33 cellular contexts compared by ENCODE assay signal in genomic region chr14:50832935-50833607, GRCh38. TPM values are rescaled to one million over a fixed set of nuclear protein-coding genes. Genes with fewer than 3 reads are reported as not detected.
DNase-seq lines count a peak whose midpoint lies in the region; ATAC-seq, FAIRE-seq and TF ChIP-seq lines count a peak whose summit lies in the region.
"Had no signal": no experiment of that assay in that cellular context is flagged by ENCODE, and none has a peak within 500 bp of the region (broad histone marks: within the 10 kb centered on the region; RNA-seq: fewer than 3 reads in every experiment).

No MANE protein-coding gene starts in this region.

- no peak overlapping the region for H2AFZ ChIP-seq in HepG2 (ENCODE audit: low read length)
- H2AFZ ChIP-seq: parathyroid adenoma had no signal

- TF ChIP-seq CTCF in HepG2 (CRISPR knock-in tag; IDR thresholded peaks at IDR 0.05): no peak
- no peak for TF ChIP-seq CTCF in right lobe of liver (IDR thresholded peaks at IDR 0.05)
- TF ChIP-seq CTCF in heart left ventricle (IDR thresholded peaks at IDR 0.05): no peak

- no peak for TF ChIP-seq RAD21 in HepG2 (CRISPR knock-in tag; IDR thresholded peaks at IDR 0.05)

- TF ChIP-seq EP300 in HepG2 (IDR thresholded peaks at IDR 0.05; ENCODE audit: low read depth in 2 of 2, low read length in 2 of 2): no peak
- TF ChIP-seq EP300 in HepG2 (CRISPR knock-in tag; IDR thresholded peaks at IDR 0.05; ENCODE audit: borderline replicate concordance): no peak

- H3K4me3 ChIP-seq in HepG2 (replicated peaks in 1 of 3; ENCODE audit: insufficient read depth in 1 of 3, low read depth in 2 of 3, low read length in 3 of 3) (no peak overlapping the region), right lobe of liver (no peak overlapping the region), heart left ventricle (no peak overlapping the region)
- H3K4me3 ChIP-seq: ascending aorta, HAP-1 had no signal

- no peak for FAIRE-seq in HepG2 (lab: Jason Lieb, UNC)
- FAIRE-seq: A204.1, GM12892 had no signal

- H3K27me3 ChIP-seq in HepG2 (ENCODE audit: control insufficient read depth in 1 of 2, insufficient read depth in 2 of 2, low read length in 2 of 2): peaks cover 0 to 17% of the 10 kb centered on the region in 2 experiments; a peak in 1 of 5 replicates
- H3K27me3 ChIP-seq in right lobe of liver: no peaks in the 10 kb centered on the region
- H3K27me3 ChIP-seq in heart left ventricle: no peaks in the 10 kb centered on the region
- H3K27me3 ChIP-seq: ascending aorta, foreskin keratinocyte had no signal

- DNase-seq in HepG2 (ENCODE audit: low spot score): peak; percentile 31
- DNase-seq in right lobe of liver: no peak
- no peak for DNase-seq in central memory CD8-positive, alpha-beta T cell (ENCODE audit: low spot score in 2 of 2)
- no peak for DNase-seq in naive thymus-derived CD8-positive, alpha-beta T cell
- DNase-seq in activated CD4-positive, alpha-beta T cell treated with anti-CD3 and anti-CD28 coated beads for 4 hours: no peak
- no peak for DNase-seq in heart left ventricle
- no peak for DNase-seq in SW 1271 (lab: John Stamatoyannopoulos, UW)
- DNase-seq: activated CD4-positive, alpha-beta T cell treated with anti-CD3 and anti-CD28 coated beads, Interleukin-2, amount 10 ng/mL, durations not matched to agents 7 days and 5 days; activated CD8-positive, alpha-beta memory T cell treated with anti-CD3 and anti-CD28 coated beads, Interleukin-2, amount 10 ng/mL, durations not matched to agents 7 days and 5 days; AML-193; effector CD4-positive, alpha-beta T cell; foreskin keratinocyte; hippocampal formation; NCI-H1092 treated with DMSO at 0.1 percent for 48 hours; NCI-H187 treated with DMSO at 0.1 percent for 48 hours; NCI-H526 treated with DMSO at 0.1 percent for 48 hours; nephron progenitor cell; SK-N-SH; stimulated activated CD4-positive, alpha-beta T cell treated with anti-CD3 and anti-CD28 coated beads, Interleukin-15, amount 100 ng/mL, for 24 hours; trophoblast cell had no signal

- intact Hi-C loops in HepG2 (cut with micrococcal nuclease; ENCODE audit: unreplicated experiment): loop anchor here (5.0 kb wide), 1 partner anchor 104 kb away; no protein-coding TSS in a partner anchor
- intact Hi-C loops in right lobe of liver (cut with DNase I): no loop called here
- intact Hi-C loops in heart left ventricle (cut with DNase I): loop anchor here in 1 of 10 donors (5.0 kb wide), 1 partner anchor 41 kb away; no protein-coding TSS in a partner anchor

- peak overlapping the region; percentile 47; the same call in 1 of the 2 replicates for H3K4me2 ChIP-seq in HepG2 (ENCODE audit: low read depth, low read length)
- H3K4me2 ChIP-seq: SK-N-SH had no signal

- no peaks in the 10 kb centered on the region for H3K36me3 ChIP-seq in HepG2 (replicated peaks in 1 of 2; ENCODE audit: control insufficient read depth in 1 of 2, insufficient read depth in 2 of 2, low read length in 2 of 2)
- no peaks in the 10 kb centered on the region for H3K36me3 ChIP-seq in right lobe of liver
- no peaks in the 10 kb centered on the region for H3K36me3 ChIP-seq in heart left ventricle
- H3K36me3 ChIP-seq: ascending aorta, HAP-1 had no signal

- TF ChIP-seq POLR2A in HepG2 (IDR thresholded peaks at IDR 0.05; ENCODE audit: insufficient read depth in 1 of 2, low read depth in 2 of 2, low read length in 2 of 2) (no peak), right lobe of liver (IDR thresholded peaks at IDR 0.05) (no peak), heart left ventricle (IDR thresholded peaks at IDR 0.05) (no peak)

- H4K20me1 ChIP-seq in HepG2 (ENCODE audit: insufficient read depth, low read length): no peaks in the 10 kb centered on the region; the same call in 1 of the 2 replicates

- 15% methylated on average over 6 of the region's 6 CpGs for WGBS in HepG2 (ENCODE audit: low lambda C conversion rate)
- 50% methylated on average over 6 of the region's 6 CpGs for WGBS in right lobe of liver (ENCODE audit: insufficient coverage, low coverage, low lambda C conversion rate, missing lambda C conversion rate)
- 91 to 94% (median 94%) methylated on average over 6 of the region's 6 CpGs for WGBS in heart left ventricle, 4 donors

- no peak for ATAC-seq in HepG2
- no peak for ATAC-seq in right lobe of liver
- no peak for ATAC-seq in central memory CD8-positive, alpha-beta T cell (replicated peaks; ENCODE audit: extremely low read depth, poor library complexity, severe bottlenecking)
- ATAC-seq in naive thymus-derived CD8-positive, alpha-beta T cell: no peak
- ATAC-seq in HG02763 (IDR thresholded peaks at IDR 0.05; ENCODE audit: unreplicated experiment): no peak
- ATAC-seq in heart left ventricle: no peak
- ATAC-seq: activated CD8-positive, alpha-beta memory T cell treated with anti-CD3 and anti-CD28 coated beads, Interleukin-2, amount 10 ng/mL, durations not matched to agents 7 days and 5 days; activated naive CD4-positive, alpha-beta T cell treated with anti-CD3 and anti-CD28 coated beads, Interleukin-2, amount 50 U/mL, for 72 hours; foreskin keratinocyte; left lobe of liver had no signal

- H3K36me3 Mint-ChIP-seq in central memory CD8-positive, alpha-beta T cell (ENCODE audit: insufficient read depth): peaks cover 17% of the 10 kb centered on the region
- H3K36me3 Mint-ChIP-seq in naive thymus-derived CD8-positive, alpha-beta T cell: no peaks in the 10 kb centered on the region

- no peak overlapping the region for H3K9ac ChIP-seq in HepG2 (ENCODE audit: insufficient read depth, low read depth, low read length)
- H3K9ac ChIP-seq: parathyroid adenoma, SK-N-SH had no signal

- in situ Hi-C loops in HepG2 (cut with HindIII; ENCODE audit: extremely low pct_ligation_motif_present, low pct_unique_long_range_greater_than_20kb): no loop called here

- H3K4me1 ChIP-seq in HepG2 (ENCODE audit: insufficient read depth, low read length) (peaks cover 85% of the 10 kb centered on the region), right lobe of liver (peaks cover 0 to 29% (median 9%) of the 10 kb centered on the region in 4 donors), heart left ventricle (peaks cover 0 to 37% (median 14%) of the 10 kb centered on the region in 12 donors)

- BruUV-seq in HepG2 (replicated peaks; lab: Mats Ljungman, UMichigan): no TSS peak

- no peaks in the 10 kb centered on the region for H3K9me3 Mint-ChIP-seq in central memory CD8-positive, alpha-beta T cell
- H3K9me3 Mint-ChIP-seq in naive thymus-derived CD8-positive, alpha-beta T cell: no peaks in the 10 kb centered on the region
- H3K9me3 Mint-ChIP-seq: activated CD4-positive, alpha-beta T cell treated with anti-CD3 and anti-CD28 coated beads, Interleukin-2, amount 10 ng/mL, durations not matched to agents 7 days and 5 days; activated naive CD4-positive, alpha-beta T cell treated with anti-CD3 and anti-CD28 coated beads, Interleukin-2, amount 50 U/mL, for 72 hours; nephron progenitor cell; T-helper 2 cell treated with Interferon-gamma antibody and Interleukin-4, amounts not matched to agents 5 μg/mL and 100 μg/mL, for 36 hours had no signal

- peaks cover 51% of the 10 kb centered on the region for H3K4me1 Mint-ChIP-seq in central memory CD8-positive, alpha-beta T cell
- peaks cover 33 to 70% (median 58%) of the 10 kb centered on the region in 4 donors for H3K4me1 Mint-ChIP-seq in naive thymus-derived CD8-positive, alpha-beta T cell

- H3K27me3 Mint-ChIP-seq in central memory CD8-positive, alpha-beta T cell: no peaks in the 10 kb centered on the region
- H3K27me3 Mint-ChIP-seq in naive thymus-derived CD8-positive, alpha-beta T cell: no peaks in the 10 kb centered on the region

- H3K4me3 Mint-ChIP-seq in central memory CD8-positive, alpha-beta T cell: peak overlapping the region; percentile 92
- peak overlapping the region in 8 of 10 donors; percentile 19 to 97 (median 70) for H3K4me3 Mint-ChIP-seq in naive thymus-derived CD8-positive, alpha-beta T cell
- H3K4me3 Mint-ChIP-seq: activated CD4-positive, alpha-beta T cell treated with anti-CD3 and anti-CD28 coated beads, Interleukin-2, amount 10 ng/mL, durations not matched to agents 7 days and 5 days had no signal

- peaks cover 4% of the 10 kb centered on the region for H3K79me2 ChIP-seq in HepG2 (ENCODE audit: insufficient read depth, low read length)
- H3K79me2 ChIP-seq: parathyroid adenoma had no signal

- H3K9me3 ChIP-seq in HepG2 (ENCODE audit: low read length) (no peaks in the 10 kb centered on the region), right lobe of liver (no peaks in the 10 kb centered on the region), heart left ventricle (no peaks in the 10 kb centered on the region)
- H3K9me3 ChIP-seq: ascending aorta, HAP-1, SK-N-SH had no signal

- CTCF ChIA-PET in HepG2 (lab: Yijun Ruan, JAX; ENCODE audit: low intra/inter-chr PET ratio, low total read pairs): no interaction called here

- H3K27ac ChIP-seq in HepG2 (ENCODE audit: extremely low read length, insufficient read depth, low read length): no peak overlapping the region
- no peak overlapping the region for H3K27ac ChIP-seq in right lobe of liver
- no peak overlapping the region for H3K27ac ChIP-seq in heart left ventricle
- H3K27ac ChIP-seq: ascending aorta, foreskin keratinocyte, parathyroid adenoma, RWPE1 had no signal

- H3K27ac Mint-ChIP-seq in central memory CD8-positive, alpha-beta T cell (ENCODE audit: low read depth): no peak overlapping the region
- peak overlapping the region in 7 of 10 donors; percentile 25 to 95 (median 46) for H3K27ac Mint-ChIP-seq in naive thymus-derived CD8-positive, alpha-beta T cell
- H3K27ac Mint-ChIP-seq: activated CD4-positive, alpha-beta T cell treated with anti-CD3 and anti-CD28 coated beads, Interleukin-2, amount 10 ng/mL, durations not matched to agents 7 days and 5 days; activated CD8-positive, alpha-beta memory T cell treated with anti-CD3 and anti-CD28 coated beads, Interleukin-2, amount 10 ng/mL, durations not matched to agents 7 days and 5 days; activated naive CD4-positive, alpha-beta T cell treated with anti-CD3 and anti-CD28 coated beads, Interleukin-2, amount 50 U/mL, for 72 hours; nephron progenitor cell; T-helper 2 cell treated with Interferon-gamma antibody and Interleukin-4, amounts not matched to agents 5 μg/mL and 100 μg/mL, for 36 hours had no signal

- POLR2A ChIA-PET in HepG2 (lab: Yijun Ruan, JAX): no interaction called here
- POLR2A ChIA-PET in naive thymus-derived CD8-positive, alpha-beta T cell (lab: Charles Lee): interaction anchor here (1.0 to 4.5 kb wide), 2 partner anchors 11 to 26 kb away, joined by 3 to 70 read pairs; no protein-coding TSS in a partner anchor

RNA-seq across cellular contexts. Expression of gene NIN, which starts 2.1 kb away (rescaled TPM):
- total RNA-seq in HepG2 (2016; rRNA removed; fragmentation: Illumina TruSeq; extraction: Trizol) (9.7 and 11.6 TPM in 2 replicates), right lobe of liver (10 to 100 TPM in 1 of 6 experiments, 1 to 10 TPM in 5; 6.4 to 10.9 (median 7.5) TPM), heart left ventricle (10 to 100 TPM; 17.9 to 48.3 (median 25.8) TPM)
- 2.4 and 2.5 TPM in 2 replicates for total RNA-seq in HepG2 (2016; cell fraction: cytosol; rRNA removed; fragmentation: Illumina TruSeq; extraction: Trizol; ENCODE audit: low read depth)
- 9.5 and 10.5 TPM in 2 replicates for total RNA-seq in HepG2 (2016; cell fraction: insoluble cytoplasmic fraction; rRNA removed; fragmentation: Illumina TruSeq; extraction: Trizol)
- total RNA-seq in HepG2 (2016; cell fraction: membrane; rRNA removed; fragmentation: Illumina TruSeq; extraction: Trizol): 4.7 and 5.1 TPM in 2 replicates
- 15.1 and 17.0 TPM in 2 replicates for total RNA-seq in HepG2 (2016; cell fraction: nucleus; rRNA removed; fragmentation: Illumina TruSeq; extraction: Trizol)
- polyA plus RNA-seq in HepG2 (2011; rRNA removed) (2.5 and 2.8 TPM in 2 replicates), heart left ventricle (10 to 100 TPM; 11.7 to 12.5 TPM)
- 1.1 and 2.0 TPM in 2 replicates for polyA plus RNA-seq in HepG2 (2011; cell fraction: cytosol; rRNA removed)
- polyA plus RNA-seq in HepG2 (2011; cell fraction: nucleus; rRNA removed): 3.9 and 4.5 TPM in 2 replicates
- 3.0 and 5.9 TPM in 2 replicates for polyA plus RNA-seq in HepG2 (2012)
- polyA plus RNA-seq in HepG2 (2016; cell fraction: cytosol; fragmentation: Illumina TruSeq; extraction: Trizol; ENCODE audit: low read depth): 1.0 and 1.5 TPM in 2 replicates
- 5.5 and 6.0 TPM in 2 replicates for polyA plus RNA-seq in HepG2 (2016; cell fraction: insoluble cytoplasmic fraction; fragmentation: Illumina TruSeq; extraction: Trizol; ENCODE audit: low read depth)
- 1.3 and 2.4 TPM in 2 replicates for polyA plus RNA-seq in HepG2 (2016; cell fraction: membrane; fragmentation: Illumina TruSeq; extraction: Trizol; ENCODE audit: low read depth)
- 9.0 and 13.1 TPM in 2 replicates for polyA plus RNA-seq in HepG2 (2016; cell fraction: nucleus; fragmentation: Illumina TruSeq; extraction: Trizol; ENCODE audit: insufficient read depth, low read depth)
- polyA minus RNA-seq in HepG2 (2011; rRNA and poly(A)+ RNA removed; ENCODE audit: low replicate concordance): 11.8 and 30.5 TPM in 2 replicates
- 6.8 and 8.1 TPM in 2 replicates for polyA minus RNA-seq in HepG2 (2011; cell fraction: cytosol; rRNA and poly(A)+ RNA removed)
- polyA minus RNA-seq in HepG2 (2011; cell fraction: nucleus; rRNA and poly(A)+ RNA removed): 19.8 and 20.9 TPM in 2 replicates
- 100 to 1,000 TPM; 124 to 137 TPM for total RNA-seq in naive thymus-derived CD8-positive, alpha-beta T cell
- polyA plus RNA-seq in naive thymus-derived CD8-positive, alpha-beta T cell: 10 to 100 TPM; 37.1 to 60.2 (median 42.7) TPM

RNA-seq across cellular contexts. Expression of gene ABHD12B, which starts 38.8 kb away (rescaled TPM):
- not detected in 2 replicates for total RNA-seq in HepG2 (2016; rRNA removed; fragmentation: Illumina TruSeq; extraction: Trizol)
- not detected in 2 replicates for total RNA-seq in HepG2 (2016; cell fraction: cytosol; rRNA removed; fragmentation: Illumina TruSeq; extraction: Trizol; ENCODE audit: low read depth)
- total RNA-seq in HepG2 (2016; cell fraction: insoluble cytoplasmic fraction; rRNA removed; fragmentation: Illumina TruSeq; extraction: Trizol): not detected in 2 replicates
- not detected in 2 replicates for total RNA-seq in HepG2 (2016; cell fraction: membrane; rRNA removed; fragmentation: Illumina TruSeq; extraction: Trizol)
- total RNA-seq in HepG2 (2016; cell fraction: nucleus; rRNA removed; fragmentation: Illumina TruSeq; extraction: Trizol): not detected in 2 replicates
- not detected in 2 replicates for polyA plus RNA-seq in HepG2 (2011; rRNA removed)
- polyA plus RNA-seq in HepG2 (2011; cell fraction: cytosol; rRNA removed): not detected in 2 replicates
- not detected in 2 replicates for polyA plus RNA-seq in HepG2 (2011; cell fraction: nucleus; rRNA removed)
- 0.19 and 0.42 TPM in 2 replicates for polyA plus RNA-seq in HepG2 (2012)
- not detected in 2 replicates for polyA plus RNA-seq in HepG2 (2016; cell fraction: cytosol; fragmentation: Illumina TruSeq; extraction: Trizol; ENCODE audit: low read depth)
- polyA plus RNA-seq in HepG2 (2016; cell fraction: insoluble cytoplasmic fraction; fragmentation: Illumina TruSeq; extraction: Trizol; ENCODE audit: low read depth): not detected in 2 replicates
- polyA plus RNA-seq in HepG2 (2016; cell fraction: membrane; fragmentation: Illumina TruSeq; extraction: Trizol; ENCODE audit: low read depth): not detected in 2 replicates
- polyA plus RNA-seq in HepG2 (2016; cell fraction: nucleus; fragmentation: Illumina TruSeq; extraction: Trizol; ENCODE audit: insufficient read depth, low read depth): not detected in 2 replicates
- not detected in 2 replicates for polyA minus RNA-seq in HepG2 (2011; rRNA and poly(A)+ RNA removed; ENCODE audit: low replicate concordance)
- polyA minus RNA-seq in HepG2 (2011; cell fraction: cytosol; rRNA and poly(A)+ RNA removed): not detected in 2 replicates
- polyA minus RNA-seq in HepG2 (2011; cell fraction: nucleus; rRNA and poly(A)+ RNA removed): not detected in 2 replicates
- total RNA-seq in right lobe of liver: not detected
- not detected for total RNA-seq in naive thymus-derived CD8-positive, alpha-beta T cell
- polyA plus RNA-seq in naive thymus-derived CD8-positive, alpha-beta T cell: not detected
- 1 to 10 TPM in 1 of 9 donors, not detected in 8; 1.2 TPM for total RNA-seq in heart left ventricle
- polyA plus RNA-seq in heart left ventricle: not detected
- total RNA-seq: activated CD4-positive, alpha-beta T cell treated with anti-CD3 and anti-CD28 coated beads, Interleukin-2, amount 10 ng/mL, durations not matched to agents 7 days and 5 days; activated CD8-positive, alpha-beta memory T cell treated with anti-CD3 and anti-CD28 coated beads, Interleukin-2, amount 10 ng/mL, durations not matched to agents 7 days and 5 days; activated naive CD4-positive, alpha-beta T cell treated with anti-CD3 and anti-CD28 coated beads, Interleukin-2, amount 50 U/mL, for 72 hours; ascending aorta; epithelial cell of proximal tubule; foreskin keratinocyte; left lobe of liver; LHCN-M2; mesenteric fat pad had no signal
- polyA plus RNA-seq: foreskin keratinocyte, SK-N-SH had no signal
